Comparison of ENCODE assay signal across 8 cellular contexts in genomic region chr7:149028346-149029109, GRCh38. TPM values are rescaled to one million over a fixed set of nuclear protein-coding genes. Genes with fewer than 3 reads are reported as not detected.
DNase-seq lines count a peak whose midpoint lies in the region; ATAC-seq and TF ChIP-seq lines count a peak whose summit lies in the region.

TSS of gene PDIA4 (minus strand) at chr7:149028505. CDS start at chr7:149028408, 97 bp downstream.

- peaks cover 0 to 2% (median 0%) of the 10 kb centered on the region in 7 donors for H3K9me3 Mint-ChIP-seq in CD14-positive monocyte

- TF ChIP-seq CTCF in CD14-positive monocyte (IDR thresholded peaks at IDR 0.05) = peak; percentile 29

- H3K27ac Mint-ChIP-seq in CD14-positive monocyte = peak within 1 kb of the TSS; percentile 78 to 96 (median 94)

- ATAC-seq in GM19351 (IDR thresholded peaks at IDR 0.05; ENCODE audit: unreplicated experiment) (peak; percentile 89), HG03521 (IDR thresholded peaks at IDR 0.05; ENCODE audit: unreplicated experiment) (peak; percentile 89)

- H3K36me3 Mint-ChIP-seq in CD14-positive monocyte = peaks cover 8% of the 10 kb centered on the region in 2 donors

- peak within 1 kb of the TSS; percentile 93 for H3K4me3 Mint-ChIP-seq in CD14-positive monocyte

- intact Hi-C loops in CD14-positive monocyte (cut with micrococcal nuclease) = loop anchor here (2.0 to 10.0 kb wide), 6 partner anchors 39 to 596 kb away; partner anchors contain the start of genes ZNF786 (in 2 of the 2), EZH2 (in 1 of the 2), ZNF398 (in 1 of the 2) and ZNF425 (in 1 of the 2)

- peaks cover 0 to 2% (median 2%) of the 10 kb centered on the region in 3 donors for H3K27me3 Mint-ChIP-seq in CD14-positive monocyte (ENCODE audit: low read depth in 3 of 3)

- H3K4me1 Mint-ChIP-seq in CD14-positive monocyte = peaks cover 27% of the 10 kb centered on the region

- peak; percentile 99 for DNase-seq in CD14-positive monocyte (ENCODE audit: low spot score)
- peak; percentile 99 for DNase-seq in NCI-H748 (lab: John Stamatoyannopoulos, UW; ENCODE audit: unreplicated experiment)
- DNase-seq in activated CD4-positive, alpha-beta T cell treated with anti-CD3 and anti-CD28 coated beads, Interleukin-2, amount 50 U/mL, for 1 hour = peak; percentile 99
- peak; percentile 98 for DNase-seq in dedifferentiated amniotic fluid mesenchymal stem cell (ENCODE audit: extremely low spot score)
- DNase-seq in left kidney (ENCODE audit: low read depth, low spot score) = peak; percentile 100
- peak; percentile 100 for DNase-seq in stimulated activated CD4-positive, alpha-beta T cell treated with anti-CD3 and anti-CD28 coated beads, Interleukin-2, amount 100 ng/mL, for 24 hours

RNA-seq across cellular contexts. Expression of gene PDIA4, which starts in this region (rescaled TPM):
- 10 to 100 TPM; 36.5 to 51.2 TPM for polyA plus RNA-seq in CD14-positive monocyte

Comparison
In these comparisons a context has a peak if more than half of its experiments do, and no peak if none do; other contexts are left out.
1. Peak in every context shown above with its lines: DNase-seq and ATAC-seq.